ENCODE assay signal across 2 cellular contexts in genomic region chr18:69469444-69469919, GRCh38.
TF ChIP-seq lines count a peak whose summit lies in the region.

No MANE protein-coding gene starts in this region.

TF ChIP-seq in GM23338, 12 proteins besides CTCF, POLR2A, EP300 and RAD21 (continued from another document):
- TF ChIP-seq REST (IDR thresholded peaks at IDR 0.05; ENCODE audit: unreplicated experiment): no peak
- TF ChIP-seq ZNF331 (CRISPR knock-in tag; IDR thresholded peaks at IDR 0.05; ENCODE audit: low read depth): no peak
- no peak for TF ChIP-seq STAT1 (IDR thresholded peaks at IDR 0.05; ENCODE audit: unreplicated experiment)

TF ChIP-seq in K562, 482 proteins besides CTCF, POLR2A, EP300 and RAD21 (continued from another document and continues in another):
- TF ChIP-seq ZNF449 (CRISPR knock-in tag; IDR thresholded peaks at IDR 0.05): no peak
- TF ChIP-seq SMARCC2 (IDR thresholded peaks at IDR 0.05; ENCODE audit: low read depth): no peak
- peak; percentile 90 for TF ChIP-seq JUND (IDR thresholded peaks at IDR 0.05; ENCODE audit: borderline replicate concordance, low read depth, low read length)
- TF ChIP-seq JUND (tag; IDR thresholded peaks at IDR 0.05; ENCODE audit: borderline replicate concordance, low read depth, low read length): peak; percentile 92
- TF ChIP-seq ZBTB12 (CRISPR knock-in tag; IDR thresholded peaks at IDR 0.05): no peak
- TF ChIP-seq BCLAF1 (IDR thresholded peaks at IDR 0.05; ENCODE audit: borderline replicate concordance in 1 of 2, control insufficient read depth in 1 of 2, low read depth in 2 of 2, low read length in 1 of 2): no peak
- no peak for TF ChIP-seq ZNF232 (CRISPR knock-in tag; IDR thresholded peaks at IDR 0.05)
- TF ChIP-seq CREM (IDR thresholded peaks at IDR 0.05; ENCODE audit: low read depth): peak; percentile 67
- peak; percentile 32; the same call in 1 of the 2 replicates for TF ChIP-seq ZBTB40 (IDR thresholded peaks at IDR 0.05)
- TF ChIP-seq ZBTB40 (CRISPR knock-in tag; IDR thresholded peaks at IDR 0.05): no peak
- 0 out of 2 replicates have a peak, but pooled peaks have one; percentile 61 for TF ChIP-seq ATF2 (CRISPR knock-in tag; IDR thresholded peaks at IDR 0.05)
- TF ChIP-seq BDP1 (IDR thresholded peaks at IDR 0.05; ENCODE audit: insufficient read depth, insufficient read length): no peak
- TF ChIP-seq NFATC3 (IDR thresholded peaks at IDR 0.05): no peak
- no peak for TF ChIP-seq PCBP1 (IDR thresholded peaks at IDR 0.05; ENCODE audit: low read depth, low read length, poor library complexity, severe bottlenecking)
- peak; percentile 60; the same call in 1 of the 2 replicates for TF ChIP-seq JUN (IDR thresholded peaks at IDR 0.05; ENCODE audit: borderline replicate concordance, low read depth, low read length)
- TF ChIP-seq JUN (CRISPR knock-in tag; IDR thresholded peaks at IDR 0.05; ENCODE audit: borderline replicate concordance): no peak
- no peak for TF ChIP-seq BRD9 (IDR thresholded peaks at IDR 0.05; ENCODE audit: low read depth, partially characterized antibody)
- TF ChIP-seq THAP12 (CRISPR knock-in tag; IDR thresholded peaks at IDR 0.05): no peak
- TF ChIP-seq NFYB (IDR thresholded peaks at IDR 0.05; ENCODE audit: extremely low read depth, insufficient read length): no peak
- no peak for TF ChIP-seq CREB5 (CRISPR knock-in tag; IDR thresholded peaks at IDR 0.05)
- no peak for TF ChIP-seq ARID4B (CRISPR knock-in tag; IDR thresholded peaks at IDR 0.05)
